30 cellular contexts compared by ENCODE assay signal in genomic region chr1:210900079-210900478, GRCh38.
"Had no signal": no experiment of that assay in that cellular context is flagged by ENCODE, and none has a peak within 500 bp of the region (broad histone marks: within the 10 kb centered on the region; RNA-seq: fewer than 3 reads in every experiment).

No MANE protein-coding gene starts in this region.

- DNase-seq: activated CD4-positive, alpha-beta memory T cell treated with anti-CD3 and anti-CD28 coated beads for 36 hours; activated CD4-positive, alpha-beta T cell treated with anti-CD3 and anti-CD28 coated beads for 36 hours; activated CD4-positive, alpha-beta T cell treated with anti-CD3 and anti-CD28 coated beads, Interleukin-2, amount 10 ng/mL, durations not matched to agents 24 days and 14 days; activated CD4-positive, CD25-positive, alpha-beta regulatory T cell; activated CD4-positive, CD25-positive, alpha-beta regulatory T cell treated with anti-CD3 and anti-CD28 coated beads, Interleukin-2, amount 50 U/mL, for 72 hours; activated CD8-positive, alpha-beta memory T cell treated with anti-CD3 and anti-CD28 coated beads, Interleukin-2, amount 10 ng/mL, durations not matched to agents 7 days and 5 days; activated CD8-positive, alpha-beta memory T cell treated with anti-CD3 and anti-CD28 coated beads, Interleukin-2, amount 50 U/mL, for 4 hours; activated CD8-positive, alpha-beta T cell treated with anti-CD3 and anti-CD28 coated beads, Interleukin-2, amount 10 ng/mL, durations not matched to agents 7 days and 5 days; activated effector memory CD4-positive, alpha-beta T cell treated with anti-CD3 and anti-CD28 coated beads, Interleukin-2, amount 50 U/mL, for 16 hours; activated naive CD4-positive, alpha-beta T cell treated with anti-CD3 and anti-CD28 coated beads for 36 hours; activated naive CD8-positive, alpha-beta T cell treated with anti-CD3 and anti-CD28 coated beads, Interleukin-2, amount 10 ng/mL, durations not matched to agents 7 days and 5 days; activated T-cell treated with anti-CD3 and anti-CD28 coated beads, Interleukin-2, amount 50 U/mL, for 1 hour; activated T-cell treated with anti-CD3 and anti-CD28 coated beads, Interleukin-2, amount 50 U/mL, for 48 hours; brain microvascular endothelial cell; effector CD4-positive, alpha-beta T cell; effector memory CD8-positive, alpha-beta T cell; esophagus squamous epithelium; foreskin melanocyte; heart right ventricle; T-helper 1 cell; T-helper 17 cell; T1000 had no signal

- H3K27ac ChIP-seq: brain microvascular endothelial cell, coronary artery, epithelial cell of prostate, esophagus squamous epithelium, gastroesophageal sphincter, heart right ventricle had no signal

- H3K4me1 ChIP-seq: esophagus squamous epithelium, gastroesophageal sphincter, heart right ventricle had no signal

- H3K4me3 ChIP-seq: coronary artery, esophagus squamous epithelium, gastroesophageal sphincter, heart right ventricle had no signal

- H3K9me3 ChIP-seq: esophagus squamous epithelium, gastroesophageal sphincter, heart right ventricle had no signal

- ATAC-seq: activated CD4-positive, alpha-beta T cell treated with anti-CD3 and anti-CD28 coated beads for 36 hours; activated CD8-positive, alpha-beta memory T cell treated with anti-CD3 and anti-CD28 coated beads, Interleukin-2, amount 10 ng/mL, durations not matched to agents 7 days and 5 days; activated CD8-positive, alpha-beta T cell treated with anti-CD3 and anti-CD28 coated beads, Interleukin-2, amount 10 ng/mL, durations not matched to agents 7 days and 5 days; activated naive CD4-positive, alpha-beta T cell treated with anti-CD3 and anti-CD28 coated beads, Interleukin-2, amount 50 U/mL, for 72 hours; effector memory CD8-positive, alpha-beta T cell; gastroesophageal sphincter; heart right ventricle; T-helper 17 cell had no signal

- FAIRE-seq: astrocyte, bronchial epithelial cell, endometrium, endothelial cell of umbilical vein had no signal
